Comparison of ENCODE assay signal across 22 cellular contexts in genomic region chr7:15400440-15400839, GRCh38.
"Had no signal": no experiment of that assay in that cellular context is flagged by ENCODE, and none has a peak within 500 bp of the region (broad histone marks: within the 10 kb centered on the region; RNA-seq: fewer than 3 reads in every experiment).

No MANE protein-coding gene starts in this region.

- ATAC-seq: Panc1, T-cell had no signal

- H3K36me3 ChIP-seq: MG63 had no signal

- H3K4me3 ChIP-seq: MG63 had no signal

- H3K4me3 Mint-ChIP-seq: T-cell had no signal

- H3K27ac Mint-ChIP-seq: T-cell had no signal

- H3K27ac ChIP-seq: HL-60, RWPE1 had no signal

- H3K36me3 Mint-ChIP-seq: T-cell had no signal

- H3K27me3 ChIP-seq: MG63 had no signal

- H3K27me3 Mint-ChIP-seq: T-cell had no signal

- H3K4me1 Mint-ChIP-seq: T-cell had no signal

- DNase-seq: IMR-90, Karpas-422, KG1, MG63, NCI-H1092, NCI-H1105 treated with DMSO at 0.1 percent for 48 hours, NCI-H1436, NCI-H187, NCI-H2029, NCI-H2081 treated with DMSO at 0.1 percent for 48 hours, NCI-H2171, NCI-H226, NCI-H446, NCI-H510A, NCI-H524 treated with DMSO at 0.1 percent for 48 hours, NCI-H774, SHP77, SW 1271, T-cell had no signal
